Comparison of ENCODE assay signal across 8 cellular contexts in the genomic region with DNA sequence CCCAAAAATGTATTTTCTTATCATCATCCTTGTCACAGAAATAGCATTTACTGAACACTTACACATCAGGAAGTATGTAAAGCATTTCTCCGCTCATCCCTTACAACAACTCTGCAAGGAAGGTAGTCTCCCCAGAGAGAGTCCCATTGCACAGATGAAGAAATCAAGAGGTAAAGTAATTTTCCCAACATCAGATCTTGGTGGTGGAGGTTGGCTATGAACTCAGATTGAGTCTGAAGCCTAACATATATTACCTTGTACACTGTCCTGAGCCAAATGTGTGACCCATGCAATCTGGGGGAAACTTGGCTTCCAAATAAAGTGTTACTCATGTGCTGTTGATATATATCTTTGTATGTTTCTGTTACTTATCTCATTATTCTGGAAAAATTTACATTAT.
"Had no signal": no experiment of that assay in that cellular context is flagged by ENCODE, and none has a peak within 500 bp of the region (broad histone marks: within the 10 kb centered on the region; RNA-seq: fewer than 3 reads in every experiment).

No MANE protein-coding gene starts in this region.

- H3K4me3 Mint-ChIP-seq: GM23338, H9, IgD-negative memory B cell had no signal

- DNase-seq: H9, HCEC 1CT, KBM-7 had no signal

- H3K4me1 Mint-ChIP-seq: GM23338, H9 had no signal

- H3K27ac Mint-ChIP-seq: GM23338, H9 had no signal

- H3K9me3 Mint-ChIP-seq: GM23338, H9, IgD-negative memory B cell had no signal

- H3K4me2 ChIP-seq: GM23338 had no signal

- FAIRE-seq: H1, H54, HTR-8/SVneo had no signal

- ATAC-seq: GM23338 had no signal

- H3K4me3 ChIP-seq: GM23338 had no signal

- H3K27me3 Mint-ChIP-seq: IgD-negative memory B cell had no signal

- H2AFZ ChIP-seq: GM23338 had no signal
